In the genomic region with DNA sequence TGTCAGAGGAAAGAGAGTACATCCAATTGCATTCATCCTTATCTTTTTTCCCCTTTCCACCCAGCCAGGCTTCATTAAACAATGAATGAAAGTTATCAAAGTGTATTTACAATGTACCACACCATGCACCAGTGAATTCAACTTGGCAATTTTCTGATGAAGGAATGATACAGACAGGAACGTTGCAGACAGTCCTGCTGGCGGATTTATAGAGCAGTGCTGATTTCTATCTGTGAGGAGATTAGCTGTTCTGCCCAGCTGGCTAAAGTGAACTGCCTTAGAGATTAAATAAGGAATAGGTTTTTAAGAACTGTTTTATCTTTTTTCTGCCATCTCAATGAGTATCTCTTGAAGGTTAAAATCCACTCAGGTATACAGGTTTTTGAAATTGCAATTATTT, we compare ENCODE assay signal across 2 cellular contexts.
TF ChIP-seq lines count a peak whose summit lies in the region.

No MANE protein-coding gene starts in this region.

TF ChIP-seq in GM23338, 12 proteins besides CTCF, POLR2A, EP300 and RAD21:
- TF ChIP-seq, protein P1, sequence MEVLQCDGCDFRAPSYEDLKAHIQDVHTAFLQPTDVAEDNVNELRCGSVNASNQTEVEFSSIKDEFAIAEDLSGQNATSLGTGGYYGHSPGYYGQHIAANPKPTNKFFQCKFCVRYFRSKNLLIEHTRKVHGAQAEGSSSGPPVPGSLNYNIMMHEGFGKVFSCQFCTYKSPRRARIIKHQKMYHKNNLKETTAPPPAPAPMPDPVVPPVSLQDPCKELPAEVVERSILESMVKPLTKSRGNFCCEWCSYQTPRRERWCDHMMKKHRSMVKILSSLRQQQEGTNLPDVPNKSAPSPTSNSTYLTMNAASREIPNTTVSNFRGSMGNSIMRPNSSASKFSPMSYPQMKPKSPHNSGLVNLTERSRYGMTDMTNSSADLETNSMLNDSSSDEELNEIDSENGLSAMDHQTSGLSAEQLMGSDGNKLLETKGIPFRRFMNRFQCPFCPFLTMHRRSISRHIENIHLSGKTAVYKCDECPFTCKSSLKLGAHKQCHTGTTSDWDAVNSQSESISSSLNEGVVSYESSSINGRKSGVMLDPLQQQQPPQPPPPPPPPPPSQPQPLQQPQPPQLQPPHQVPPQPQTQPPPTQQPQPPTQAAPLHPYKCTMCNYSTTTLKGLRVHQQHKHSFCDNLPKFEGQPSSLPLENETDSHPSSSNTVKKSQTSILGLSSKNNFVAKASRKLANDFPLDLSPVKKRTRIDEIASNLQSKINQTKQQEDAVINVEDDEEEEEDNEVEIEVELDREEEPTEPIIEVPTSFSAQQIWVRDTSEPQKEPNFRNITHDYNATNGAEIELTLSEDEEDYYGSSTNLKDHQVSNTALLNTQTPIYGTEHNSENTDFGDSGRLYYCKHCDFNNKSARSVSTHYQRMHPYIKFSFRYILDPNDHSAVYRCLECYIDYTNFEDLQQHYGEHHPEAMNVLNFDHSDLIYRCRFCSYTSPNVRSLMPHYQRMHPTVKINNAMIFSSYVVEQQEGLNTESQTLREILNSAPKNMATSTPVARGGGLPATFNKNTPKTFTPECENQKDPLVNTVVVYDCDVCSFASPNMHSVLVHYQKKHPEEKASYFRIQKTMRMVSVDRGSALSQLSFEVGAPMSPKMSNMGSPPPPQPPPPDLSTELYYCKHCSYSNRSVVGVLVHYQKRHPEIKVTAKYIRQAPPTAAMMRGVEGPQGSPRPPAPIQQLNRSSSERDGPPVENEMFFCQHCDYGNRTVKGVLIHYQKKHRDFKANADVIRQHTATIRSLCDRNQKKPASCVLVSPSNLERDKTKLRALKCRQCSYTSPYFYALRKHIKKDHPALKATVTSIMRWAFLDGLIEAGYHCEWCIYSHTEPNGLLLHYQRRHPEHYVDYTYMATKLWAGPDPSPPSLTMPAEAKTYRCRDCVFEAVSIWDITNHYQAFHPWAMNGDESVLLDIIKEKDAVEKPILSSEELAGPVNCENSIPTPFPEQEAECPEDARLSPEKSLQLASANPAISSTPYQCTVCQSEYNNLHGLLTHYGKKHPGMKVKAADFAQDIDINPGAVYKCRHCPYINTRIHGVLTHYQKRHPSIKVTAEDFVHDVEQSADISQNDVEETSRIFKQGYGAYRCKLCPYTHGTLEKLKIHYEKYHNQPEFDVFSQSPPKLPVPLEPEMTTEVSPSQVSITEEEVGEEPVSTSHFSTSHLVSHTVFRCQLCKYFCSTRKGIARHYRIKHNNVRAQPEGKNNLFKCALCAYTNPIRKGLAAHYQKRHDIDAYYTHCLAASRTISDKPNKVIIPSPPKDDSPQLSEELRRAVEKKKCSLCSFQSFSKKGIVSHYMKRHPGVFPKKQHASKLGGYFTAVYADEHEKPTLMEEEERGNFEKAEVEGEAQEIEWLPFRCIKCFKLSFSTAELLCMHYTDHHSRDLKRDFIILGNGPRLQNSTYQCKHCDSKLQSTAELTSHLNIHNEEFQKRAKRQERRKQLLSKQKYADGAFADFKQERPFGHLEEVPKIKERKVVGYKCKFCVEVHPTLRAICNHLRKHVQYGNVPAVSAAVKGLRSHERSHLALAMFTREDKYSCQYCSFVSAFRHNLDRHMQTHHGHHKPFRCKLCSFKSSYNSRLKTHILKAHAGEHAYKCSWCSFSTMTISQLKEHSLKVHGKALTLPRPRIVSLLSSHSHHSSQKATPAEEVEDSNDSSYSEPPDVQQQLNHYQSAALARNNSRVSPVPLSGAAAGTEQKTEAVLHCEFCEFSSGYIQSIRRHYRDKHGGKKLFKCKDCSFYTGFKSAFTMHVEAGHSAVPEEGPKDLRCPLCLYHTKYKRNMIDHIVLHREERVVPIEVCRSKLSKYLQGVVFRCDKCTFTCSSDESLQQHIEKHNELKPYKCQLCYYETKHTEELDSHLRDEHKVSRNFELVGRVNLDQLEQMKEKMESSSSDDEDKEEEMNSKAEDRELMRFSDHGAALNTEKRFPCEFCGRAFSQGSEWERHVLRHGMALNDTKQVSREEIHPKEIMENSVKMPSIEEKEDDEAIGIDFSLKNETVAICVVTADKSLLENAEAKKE (CRISPR knock-in tag; IDR thresholded peaks at IDR 0.05) = no peak
- TF ChIP-seq NANOG (IDR thresholded peaks at IDR 0.05; ENCODE audit: borderline replicate concordance) (no peak), CREB1 (CRISPR knock-in tag; IDR thresholded peaks at IDR 0.05; ENCODE audit: low read depth) (no peak)

TF ChIP-seq in WTC11, 78 proteins besides CTCF, POLR2A, EP300 and RAD21 (continued from another document):
- TF ChIP-seq, protein P2, sequence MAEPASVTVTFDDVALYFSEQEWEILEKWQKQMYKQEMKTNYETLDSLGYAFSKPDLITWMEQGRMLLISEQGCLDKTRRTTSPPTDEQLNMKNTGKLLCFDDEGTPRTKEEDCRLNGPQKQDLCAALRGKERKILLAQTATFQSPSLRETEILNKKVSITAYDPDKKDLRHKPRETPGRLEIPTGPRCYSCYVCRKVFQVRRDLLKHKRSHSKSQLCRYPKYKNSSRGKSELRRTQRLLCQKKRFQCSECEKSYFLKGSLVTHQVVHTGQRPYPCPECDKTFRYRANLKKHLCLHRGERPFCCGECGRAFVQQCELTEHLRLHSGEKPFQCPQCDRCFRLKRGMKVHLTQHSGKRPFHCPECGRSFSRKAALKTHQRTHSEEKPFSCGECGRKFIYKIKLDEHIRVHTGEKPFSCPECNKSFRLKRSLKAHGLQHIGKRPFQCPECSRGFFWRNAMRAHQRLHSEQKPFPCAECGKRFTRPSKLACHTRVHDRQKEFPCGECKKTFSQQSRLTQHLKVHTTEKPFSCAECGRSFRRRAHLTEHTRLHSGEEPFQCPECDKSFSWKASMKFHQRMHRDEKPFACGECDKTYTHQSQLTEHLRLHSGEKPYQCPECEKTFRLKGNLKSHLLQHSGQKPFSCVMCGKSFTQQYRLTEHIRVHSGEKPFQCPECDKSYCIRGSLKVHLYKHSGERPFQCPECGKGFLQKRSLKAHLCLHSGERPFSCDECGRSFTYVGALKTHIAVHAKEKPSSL (CRISPR knock-in tag; conservative IDR thresholded peaks at IDR 0.05) = no peak
- TF ChIP-seq FOXK1 (CRISPR knock-in tag; IDR thresholded peaks at IDR 0.05) = no peak
- TF ChIP-seq ATF1 (CRISPR knock-in tag; IDR thresholded peaks at IDR 0.05) = no peak
- TF ChIP-seq, protein P3, sequence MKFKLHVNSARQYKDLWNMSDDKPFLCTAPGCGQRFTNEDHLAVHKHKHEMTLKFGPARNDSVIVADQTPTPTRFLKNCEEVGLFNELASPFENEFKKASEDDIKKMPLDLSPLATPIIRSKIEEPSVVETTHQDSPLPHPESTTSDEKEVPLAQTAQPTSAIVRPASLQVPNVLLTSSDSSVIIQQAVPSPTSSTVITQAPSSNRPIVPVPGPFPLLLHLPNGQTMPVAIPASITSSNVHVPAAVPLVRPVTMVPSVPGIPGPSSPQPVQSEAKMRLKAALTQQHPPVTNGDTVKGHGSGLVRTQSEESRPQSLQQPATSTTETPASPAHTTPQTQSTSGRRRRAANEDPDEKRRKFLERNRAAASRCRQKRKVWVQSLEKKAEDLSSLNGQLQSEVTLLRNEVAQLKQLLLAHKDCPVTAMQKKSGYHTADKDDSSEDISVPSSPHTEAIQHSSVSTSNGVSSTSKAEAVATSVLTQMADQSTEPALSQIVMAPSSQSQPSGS (CRISPR knock-in tag; IDR thresholded peaks at IDR 0.05; ENCODE audit: borderline replicate concordance, low read depth) = no peak
